Comparison of ENCODE assay signal across 8 cellular contexts in the genomic region with DNA sequence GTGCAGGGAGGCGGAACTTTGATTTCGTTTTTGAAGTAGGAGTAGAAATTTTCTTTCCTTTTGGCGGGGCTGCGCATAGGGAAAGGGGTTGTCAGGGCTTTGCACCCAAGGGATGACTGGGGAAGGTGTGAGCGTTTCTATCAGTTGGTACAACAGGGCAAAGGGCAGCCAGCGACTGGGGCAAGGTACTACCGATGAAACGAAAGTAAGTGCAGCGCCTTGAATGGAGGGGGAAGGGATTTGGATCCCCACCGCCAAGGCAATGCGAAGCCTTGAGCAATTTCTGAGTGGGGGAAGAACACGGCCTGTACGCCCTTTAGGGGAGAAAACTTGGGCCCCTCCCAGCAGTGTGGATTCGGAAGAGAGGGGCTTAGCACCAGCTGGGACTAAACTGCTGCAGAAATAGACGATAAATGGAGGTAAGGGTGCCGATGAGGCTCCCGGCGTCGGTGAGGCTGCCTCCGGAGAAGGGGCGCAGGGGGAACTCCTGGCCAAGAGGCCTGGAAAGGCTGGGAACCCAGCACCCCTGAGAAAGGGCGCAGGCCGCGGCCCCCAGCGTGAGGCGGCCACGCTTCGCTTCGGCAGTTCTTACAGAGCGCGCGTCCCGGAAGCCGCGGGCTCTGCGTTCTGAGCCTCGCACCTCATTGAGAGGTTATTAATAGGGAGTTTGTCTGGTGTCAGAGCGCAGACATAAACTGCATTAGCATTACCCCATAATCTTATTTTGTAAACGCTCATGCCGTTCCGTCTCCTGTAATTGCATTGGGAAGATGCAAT. TPM values are rescaled to one million over a fixed set of nuclear protein-coding genes. Genes with fewer than 3 reads are reported as not detected.
A peak's percentile ranks its signal among the peaks of the same experiment; 100 is the strongest.
DNase-seq lines count a peak whose midpoint lies in the region; ATAC-seq and TF ChIP-seq lines count a peak whose summit lies in the region.

No MANE protein-coding gene starts in this region.

- H3K9me3 ChIP-seq in parathyroid adenoma (ENCODE audit: control insufficient read depth, low read length), result no peaks in the 10 kb centered on the region

- peak; percentile 24 for DNase-seq in T-helper 9 cell

- H3K9ac ChIP-seq in parathyroid adenoma, result no peak overlapping the region

- peak; percentile 58 for ATAC-seq in GM19023 (IDR thresholded peaks at IDR 0.05; ENCODE audit: unreplicated experiment)
- ATAC-seq in esophagus mucosa, result peak; percentile 37
- ATAC-seq in GM19351 (IDR thresholded peaks at IDR 0.05; ENCODE audit: unreplicated experiment), result no peak
- no peak for ATAC-seq in GM18502 (IDR thresholded peaks at IDR 0.05; ENCODE audit: poor library complexity, unreplicated experiment)
- no peak for ATAC-seq in GM21529 (IDR thresholded peaks at IDR 0.05; ENCODE audit: unreplicated experiment)
- no peak for ATAC-seq in HG03097 (IDR thresholded peaks at IDR 0.05; ENCODE audit: low FRiP score, unreplicated experiment)

- H3K36me3 ChIP-seq in parathyroid adenoma (ENCODE audit: control insufficient read depth, insufficient read depth, low read length), result no peaks in the 10 kb centered on the region

- peak overlapping the region; percentile 82 for H2AFZ ChIP-seq in parathyroid adenoma

- H3K27ac ChIP-seq in parathyroid adenoma, result no peak overlapping the region

- no peaks in the 10 kb centered on the region for H3K79me2 ChIP-seq in parathyroid adenoma

- H3K4me2 ChIP-seq in parathyroid adenoma (ENCODE audit: low read length), result peak overlapping the region; percentile 83

- TF ChIP-seq CTCF in parathyroid adenoma (IDR thresholded peaks at IDR 0.05), result no peak

- peaks cover 3% of the 10 kb centered on the region for H3K4me1 ChIP-seq in parathyroid adenoma

- peak overlapping the region; percentile 48 for H3K4me3 ChIP-seq in parathyroid adenoma (ENCODE audit: low read depth, low read length)

- H3K27me3 ChIP-seq in parathyroid adenoma (ENCODE audit: control insufficient read depth, insufficient read depth, low read length), result peaks cover 9% of the 10 kb centered on the region

RNA-seq across cellular contexts. Expression of gene TLX1, which starts 10.0 kb away (rescaled TPM):
- total RNA-seq in esophagus mucosa, result not detected

RNA-seq across cellular contexts. Expression of gene KAZALD1, which starts 59.3 kb away (rescaled TPM):
- total RNA-seq in esophagus mucosa, result 4.1 TPM

Comparison
In these comparisons a context has a peak if more than half of its experiments do, and no peak if none do; other contexts are left out.
1. ATAC-seq: peak in GM19023 (single experiment) and esophagus mucosa (single experiment); none in GM19351 (single experiment), GM18502 (single experiment), GM21529 (single experiment) and HG03097 (single experiment).